In genomic region chr1:6423321-6423999, GRCh38 we compare ENCODE assay signal across 8 cellular contexts. TPM values are rescaled to one million over a fixed set of nuclear protein-coding genes. Genes with fewer than 3 reads are reported as not detected.
DNase-seq lines count a peak whose midpoint lies in the region; ATAC-seq and TF ChIP-seq lines count a peak whose summit lies in the region.

No MANE protein-coding gene starts in this region.

- H3K27ac ChIP-seq in ascending aorta, result no peak overlapping the region

- no peak overlapping the region for H3K27ac Mint-ChIP-seq in T-helper 17 cell

- DNase-seq in GM03348 (ENCODE audit: low spot score) (peak; percentile 65), MG63 (peak; percentile 82), T-helper 17 cell (peak; percentile 60 to 68 (median 61)), ascending aorta (ENCODE audit: low spot score in 2 of 2) (no peak), kidney glomerular epithelial cell (lab: John Stamatoyannopoulos, UW) (peak; percentile 56), NOMO-1 treated with dmso at 0.1 percent for 144 hours (lab: John Stamatoyannopoulos, UW; ENCODE audit: unreplicated experiment) (no peak)
- peak; percentile 55 for DNase-seq in stimulated activated CD8-positive, alpha-beta memory T cell treated with anti-CD3 and anti-CD28 coated beads, Interleukin-15, amount 100 ng/mL, for 1 hour (ENCODE audit: low read depth)

- H3K27me3 Mint-ChIP-seq in T-helper 17 cell, result peaks cover 20% of the 10 kb centered on the region

- ATAC-seq in T-helper 17 cell (peak; percentile 82), GM18861 (IDR thresholded peaks at IDR 0.05; ENCODE audit: unreplicated experiment) (no peak)

- H3K36me3 ChIP-seq in MG63, result no peaks in the 10 kb centered on the region
- no peaks in the 10 kb centered on the region for H3K36me3 ChIP-seq in ascending aorta

- H3K9me3 ChIP-seq in MG63, result no peaks in the 10 kb centered on the region
- H3K9me3 ChIP-seq in T-helper 17 cell (ENCODE audit: control insufficient read depth, low read length, poor library complexity, severe bottlenecking), result no peaks in the 10 kb centered on the region
- no peaks in the 10 kb centered on the region for H3K9me3 ChIP-seq in ascending aorta

- H3K36me3 Mint-ChIP-seq in T-helper 17 cell (ENCODE audit: low read depth), result no peaks in the 10 kb centered on the region

- no peak overlapping the region for H3K4me3 ChIP-seq in MG63
- no peak overlapping the region for H3K4me3 ChIP-seq in ascending aorta

- peaks cover 10 to 14% of the 10 kb centered on the region in 2 donors for H3K4me1 ChIP-seq in ascending aorta

- intact Hi-C loops in ascending aorta (cut with DNase I), result no loop called here

- peak; percentile 6 to 50 (median 27) for TF ChIP-seq CTCF in ascending aorta (IDR thresholded peaks at IDR 0.05)

- peaks cover 18% of the 10 kb centered on the region for H3K4me1 Mint-ChIP-seq in T-helper 17 cell

- peaks cover 6% of the 10 kb centered on the region for H3K27me3 ChIP-seq in MG63
- peaks cover 37% of the 10 kb centered on the region for H3K27me3 ChIP-seq in ascending aorta

- H3K4me3 Mint-ChIP-seq in T-helper 17 cell, result peak overlapping the region; percentile 77

RNA-seq across cellular contexts. Expression of gene ESPN, which starts 1.1 kb away (rescaled TPM):
- not detected in 2 replicates for total RNA-seq in MG63 (2014; rRNA removed; shearing (Covaris generic); ENCODE audit: low replicate concordance)
- 10 to 100 TPM; 13.2 to 15.7 TPM for total RNA-seq in T-helper 17 cell
- 2.2 TPM for total RNA-seq in ascending aorta

RNA-seq across cellular contexts. Expression of gene HES2, which starts 3.7 kb away (rescaled TPM):
- 0.59 TPM in 1 of 2 replicates, not detected in the other for total RNA-seq in MG63 (2014; rRNA removed; shearing (Covaris generic); ENCODE audit: low replicate concordance)
- total RNA-seq in T-helper 17 cell (not detected), ascending aorta (not detected)

RNA-seq across cellular contexts. Expression of gene ACOT7, which starts 29.9 kb away (rescaled TPM):
- total RNA-seq in MG63 (2014; rRNA removed; shearing (Covaris generic); ENCODE audit: low replicate concordance), result 80.9 and 91.4 TPM in 2 replicates
- total RNA-seq in T-helper 17 cell (1 to 10 TPM; 4.9 to 7.1 TPM), ascending aorta (16.1 TPM)

RNA-seq across cellular contexts. Expression of gene TNFRSF25, which starts 42.5 kb away (rescaled TPM):
- 0.63 TPM in 1 of 2 replicates, not detected in the other for total RNA-seq in MG63 (2014; rRNA removed; shearing (Covaris generic); ENCODE audit: low replicate concordance)
- total RNA-seq in T-helper 17 cell (100 to 1,000 TPM; 393 to 433 TPM), ascending aorta (18.0 TPM)

Comparison
In these comparisons a context has a peak if more than half of its experiments do, and no peak if none do; other contexts are left out.
1. DNase-seq: peak in GM03348 (single experiment), MG63 (single experiment), T-helper 17 cell (3 of 3), kidney glomerular epithelial cell (single experiment) and stimulated activated CD8-positive, alpha-beta memory T cell treated with anti-CD3 and anti-CD28 coated beads, Interleukin-15, amount 100 ng/mL, for 1 hour (single experiment); none in ascending aorta (0 of 2) and NOMO-1 treated with dmso at 0.1 percent for 144 hours (single experiment).